Comparison of ENCODE assay signal across 22 cellular contexts in genomic region chr17:1774390-1775176, GRCh38. TPM values are rescaled to one million over a fixed set of nuclear protein-coding genes. Genes with fewer than 3 reads are reported as not detected.
A peak's percentile ranks its signal among the peaks of the same experiment; 100 is the strongest.
DNase-seq lines count a peak whose midpoint lies in the region; ATAC-seq and TF ChIP-seq lines count a peak whose summit lies in the region.
"Had no signal": no experiment of that assay in that cellular context is flagged by ENCODE, and none has a peak within 500 bp of the region (broad histone marks: within the 10 kb centered on the region; RNA-seq: fewer than 3 reads in every experiment).

No MANE protein-coding gene starts in this region.

- intact Hi-C loops in heart left ventricle (cut with DNase I) (no loop called here), cardiac septum (cut with DNase I) (no loop called here), breast epithelium (cut with DNase I; ENCODE audit: low total_unique reads) (no loop called here), uterus (cut with DNase I; ENCODE audit: low total_unique reads) (no loop called here)

- no peak for ATAC-seq in heart left ventricle
- ATAC-seq in GM21737 (IDR thresholded peaks at IDR 0.05; ENCODE audit: unreplicated experiment) = no peak
- no peak for ATAC-seq in GM19455 (IDR thresholded peaks at IDR 0.05; ENCODE audit: unreplicated experiment)
- ATAC-seq: activated naive CD4-positive, alpha-beta T cell treated with anti-CD3 and anti-CD28 coated beads, Interleukin-2, amount 50 U/mL, for 72 hours; natural killer cell treated with Interleukin-12 subunit alpha and Interleukin-12 subunit beta and Interleukin-15 and Interleukin-18, amount 100 ng/mL, for 72 hours had no signal

- H3K36me3 Mint-ChIP-seq in progenitor cell of endocrine pancreas (ENCODE audit: insufficient read depth) = peaks cover 15% of the 10 kb centered on the region
- H3K36me3 Mint-ChIP-seq: activated naive CD4-positive, alpha-beta T cell treated with anti-CD3 and anti-CD28 coated beads, Interleukin-2, amount 50 U/mL, for 72 hours; natural killer cell treated with Interleukin-12 subunit alpha and Interleukin-12 subunit beta and Interleukin-15 and Interleukin-18, amount 100 ng/mL, for 72 hours had no signal

- H3K36me3 ChIP-seq in heart left ventricle = peaks cover 0 to 81% (median 43%) of the 10 kb centered on the region in 9 donors
- H3K36me3 ChIP-seq in breast epithelium = no peaks in the 10 kb centered on the region
- H3K36me3 ChIP-seq in uterus = no peaks in the 10 kb centered on the region

- no peaks in the 10 kb centered on the region for H3K9me3 ChIP-seq in heart left ventricle
- H3K9me3 ChIP-seq in breast epithelium = no peaks in the 10 kb centered on the region
- H3K9me3 ChIP-seq in uterus = no peaks in the 10 kb centered on the region
- H3K9me3 ChIP-seq: left lung had no signal

- H3K27me3 ChIP-seq in heart left ventricle (no peaks in the 10 kb centered on the region), breast epithelium (no peaks in the 10 kb centered on the region), uterus (no peaks in the 10 kb centered on the region)
- H3K27me3 ChIP-seq: left lung had no signal

- peaks cover 0 to 36% (median 11%) of the 10 kb centered on the region in 12 donors for H3K4me1 ChIP-seq in heart left ventricle
- peaks cover 3 to 7% of the 10 kb centered on the region in 2 donors for H3K4me1 ChIP-seq in breast epithelium
- H3K4me1 ChIP-seq in uterus = no peaks in the 10 kb centered on the region

- no peaks in the 10 kb centered on the region for H3K27me3 Mint-ChIP-seq in progenitor cell of endocrine pancreas
- H3K27me3 Mint-ChIP-seq: IgD-negative memory B cell; natural killer cell treated with Interleukin-12 subunit alpha and Interleukin-12 subunit beta and Interleukin-15 and Interleukin-18, amount 100 ng/mL, for 72 hours; type B pancreatic cell had no signal

- H3K4me3 ChIP-seq in heart left ventricle (no peak overlapping the region), breast epithelium (no peak overlapping the region), uterus (no peak overlapping the region)
- H3K4me3 ChIP-seq: left lung had no signal

- H3K4me1 Mint-ChIP-seq in progenitor cell of endocrine pancreas (ENCODE audit: low read depth) = peaks cover 7% of the 10 kb centered on the region

- H3K27ac Mint-ChIP-seq in progenitor cell of endocrine pancreas = peak overlapping the region; percentile 16
- H3K27ac Mint-ChIP-seq: type B pancreatic cell had no signal

- TF ChIP-seq CTCF in heart left ventricle (IDR thresholded peaks at IDR 0.05) = no peak
- TF ChIP-seq CTCF in breast epithelium (IDR thresholded peaks at IDR 0.05) = no peak
- no peak for TF ChIP-seq CTCF in progenitor cell of endocrine pancreas (IDR thresholded peaks at IDR 0.05; ENCODE audit: unreplicated experiment)
- TF ChIP-seq CTCF in uterus (IDR thresholded peaks at IDR 0.05) = no peak

- DNase-seq in heart left ventricle (no peak), cardiac septum (ENCODE audit: low spot score) (no peak), breast epithelium (ENCODE audit: low spot score in 2 of 2) (no peak), progenitor cell of endocrine pancreas (ENCODE audit: low spot score, unreplicated experiment) (no peak), uterus (no peak), NCI-H82 treated with DMSO at 0.1 percent for 48 hours (lab: John Stamatoyannopoulos, UW; ENCODE audit: unreplicated experiment) (no peak)
- DNase-seq: Calu3; effector memory CD4-positive, alpha-beta T cell; GDM1; left lung; NCI-H748 treated with DMSO at 0.1 percent for 48 hours; retina; RPMI8226; stimulated activated CD4-positive, alpha-beta T cell treated with anti-CD3 and anti-CD28 coated beads, Interleukin-2, amount 100 ng/mL, for 24 hours; WERI-Rb-1 had no signal

- H3K4me3 Mint-ChIP-seq in progenitor cell of endocrine pancreas (ENCODE audit: low read depth) = no peak overlapping the region
- H3K4me3 Mint-ChIP-seq: natural killer cell treated with Interleukin-12 subunit alpha and Interleukin-12 subunit beta and Interleukin-15 and Interleukin-18, amount 100 ng/mL, for 72 hours; type B pancreatic cell had no signal

- TF ChIP-seq POLR2A in heart left ventricle (IDR thresholded peaks at IDR 0.05) = no peak
- no peak for TF ChIP-seq POLR2A in breast epithelium (IDR thresholded peaks at IDR 0.05)
- TF ChIP-seq POLR2A in uterus (IDR thresholded peaks at IDR 0.05) = no peak

- 87 to 93% (median 91%) methylated on average over 21 of the region's 21 CpGs for WGBS in heart left ventricle, 4 donors

- H3K9me3 Mint-ChIP-seq in progenitor cell of endocrine pancreas (ENCODE audit: low read depth) = no peaks in the 10 kb centered on the region
- H3K9me3 Mint-ChIP-seq: activated naive CD4-positive, alpha-beta T cell treated with anti-CD3 and anti-CD28 coated beads, Interleukin-2, amount 50 U/mL, for 72 hours; IgD-negative memory B cell; natural killer cell treated with Interleukin-12 subunit alpha and Interleukin-12 subunit beta and Interleukin-15 and Interleukin-18, amount 100 ng/mL, for 72 hours; type B pancreatic cell had no signal

- peak overlapping the region in 8 of 12 donors; percentile 21 to 58 (median 42) for H3K27ac ChIP-seq in heart left ventricle
- H3K27ac ChIP-seq in breast epithelium = peak overlapping the region; percentile 77 to 87
- peak overlapping the region; percentile 26 to 68 for H3K27ac ChIP-seq in uterus
- H3K27ac ChIP-seq: WERI-Rb-1 had no signal

RNA-seq across cellular contexts. Expression of gene SERPINF1, which starts 12.7 kb away (rescaled TPM):
- total RNA-seq in heart left ventricle (100 to 1,000 TPM in 5 of 9 donors, 10 to 100 TPM in 4; 67.5 to 460 (median 103) TPM), cardiac septum (163 TPM), breast epithelium (1,000 to 10,000 TPM in 1 of 3 donors, 100 to 1,000 TPM in 2; 427 to 3,050 (median 615) TPM), progenitor cell of endocrine pancreas (163 and 169 TPM in 2 replicates), uterus (100 to 1,000 TPM; 217 to 567 (median 435) TPM)
- 100 to 1,000 TPM; 101 to 125 TPM for polyA plus RNA-seq in heart left ventricle
- total RNA-seq: Calu3; natural killer cell treated with Interleukin-12 subunit alpha and Interleukin-12 subunit beta and Interleukin-15 and Interleukin-18, amount 100 ng/mL, for 72 hours had no signal

RNA-seq across cellular contexts. Expression of gene SERPINF2, which starts 31.9 kb away (rescaled TPM):
- total RNA-seq in heart left ventricle (1 to 10 TPM in 2 of 9 donors, under 1 TPM in 6, not detected in 1; 0.25 to 1.8 (median 0.77) TPM), cardiac septum (1.2 TPM), breast epithelium (10 to 100 TPM; 18.4 to 30.1 (median 21.3) TPM), progenitor cell of endocrine pancreas (68.6 and 74.5 TPM in 2 replicates), uterus (10 to 100 TPM in 2 of 4 donors, 1 to 10 TPM in 1, under 1 TPM in 1; 0.83 to 21.5 (median 10.0) TPM)
- 1 to 10 TPM in 1 of 2 donors, under 1 TPM in 1; 0.65 to 1.4 TPM for polyA plus RNA-seq in heart left ventricle
- polyA plus RNA-seq: AG04450 had no signal

RNA-seq across cellular contexts. Expression of gene WDR81, which starts 50.1 kb away (rescaled TPM):
- 10 to 100 TPM in 4 of 9 donors, 1 to 10 TPM in 5; 7.2 to 29.0 (median 9.3) TPM for total RNA-seq in heart left ventricle
- 10 to 100 TPM in 1 of 2 donors, 1 to 10 TPM in 1; 9.1 to 12.5 TPM for polyA plus RNA-seq in heart left ventricle
- 7.2 TPM for total RNA-seq in cardiac septum
- 10 to 100 TPM; 36.6 to 52.6 (median 41.6) TPM for total RNA-seq in breast epithelium
- 22.1 and 22.4 TPM in 2 replicates for total RNA-seq in progenitor cell of endocrine pancreas
- 10 to 100 TPM; 23.6 to 40.7 (median 29.9) TPM for total RNA-seq in uterus

RNA-seq across cellular contexts. Expression of gene SMYD4, which starts 55.1 kb away (rescaled TPM):
- total RNA-seq in heart left ventricle (10 to 100 TPM in 3 of 9 donors, 1 to 10 TPM in 6; 5.2 to 15.9 (median 8.3) TPM), cardiac septum (8.8 TPM), breast epithelium (10 to 100 TPM; 16.0 to 20.3 (median 18.7) TPM), progenitor cell of endocrine pancreas (26.6 and 33.5 TPM in 2 replicates), uterus (100 to 1,000 TPM in 1 of 4 donors, 10 to 100 TPM in 3; 19.1 to 101 (median 30.5) TPM)
- polyA plus RNA-seq in heart left ventricle = 1 to 10 TPM; 5.6 to 6.5 TPM

RNA-seq across cellular contexts. Expression of gene RPA1, which starts 55.2 kb away (rescaled TPM):
- 10 to 100 TPM; 20.1 to 87.4 (median 64.6) TPM for total RNA-seq in heart left ventricle
- 10 to 100 TPM; 10.4 to 35.0 TPM for polyA plus RNA-seq in heart left ventricle
- total RNA-seq in cardiac septum = 76.7 TPM
- total RNA-seq in breast epithelium = 10 to 100 TPM; 34.7 to 40.6 (median 34.7) TPM
- 111 and 119 TPM in 2 replicates for total RNA-seq in progenitor cell of endocrine pancreas
- 100 to 1,000 TPM in 1 of 4 donors, 10 to 100 TPM in 3; 15.9 to 108 (median 41.5) TPM for total RNA-seq in uterus
